In genomic region chr10:95388539-95388938, GRCh38 we compare ENCODE assay signal across 9 cellular contexts.
DNase-seq lines count a peak whose midpoint lies in the region; ATAC-seq and TF ChIP-seq lines count a peak whose summit lies in the region.
"Had no signal": no experiment of that assay in that cellular context is flagged by ENCODE, and none has a peak within 500 bp of the region (broad histone marks: within the 10 kb centered on the region; RNA-seq: fewer than 3 reads in every experiment).

No MANE protein-coding gene starts in this region.

- H3K27ac ChIP-seq in prostate gland = peak overlapping the region in 1 of 2 donors; percentile 24

- 14% methylated on average over 1 of the region's 1 CpG for WGBS in prostate gland

- H3K4me1 Mint-ChIP-seq in natural killer cell = no peaks in the 10 kb centered on the region

- DNase-seq in DMS53 treated with DMSO at 0.1 percent for 48 hours (lab: John Stamatoyannopoulos, UW; ENCODE audit: unreplicated experiment) = peak; percentile 81
- peak; percentile 1 for DNase-seq in NCI-H774 (lab: John Stamatoyannopoulos, UW)
- DNase-seq in prostate gland (ENCODE audit: low spot score) = peak; percentile 65
- DNase-seq in natural killer cell = no peak
- DNase-seq: KBM-7 had no signal

- peaks cover 5% of the 10 kb centered on the region for H3K4me1 ChIP-seq in prostate gland (replicated peaks)

- no peak overlapping the region for H3K27ac Mint-ChIP-seq in natural killer cell

- no peak for TF ChIP-seq POLR2A in prostate gland (IDR thresholded peaks at IDR 0.05)

- no peaks in the 10 kb centered on the region for H3K9me3 ChIP-seq in prostate gland

- H3K27me3 ChIP-seq in prostate gland (replicated peaks; ENCODE audit: insufficient read depth) = no peaks in the 10 kb centered on the region

- no peaks in the 10 kb centered on the region for H3K9me3 Mint-ChIP-seq in natural killer cell

- no peak overlapping the region for H3K4me3 ChIP-seq in prostate gland

- no peaks in the 10 kb centered on the region for H3K36me3 Mint-ChIP-seq in natural killer cell

- TF ChIP-seq CTCF in prostate gland (IDR thresholded peaks at IDR 0.05) (no peak), natural killer cell (IDR thresholded peaks at IDR 0.05) (no peak)

- no peaks in the 10 kb centered on the region for H3K27me3 Mint-ChIP-seq in natural killer cell (ENCODE audit: low read depth in 2 of 2)

- no peak overlapping the region for H3K4me3 Mint-ChIP-seq in natural killer cell

- no peaks in the 10 kb centered on the region for H3K36me3 ChIP-seq in prostate gland

- intact Hi-C loops in prostate gland (cut with DNase I) (no loop called here), natural killer cell (cut with micrococcal nuclease) (no loop called here)

- ATAC-seq in esophagus mucosa = peak; percentile 51
- no peak for ATAC-seq in GM21526 (IDR thresholded peaks at IDR 0.05; ENCODE audit: low FRiP score, unreplicated experiment)
- no peak for ATAC-seq in GM19397 (IDR thresholded peaks at IDR 0.05; ENCODE audit: unreplicated experiment)
- no peak for ATAC-seq in natural killer cell
- ATAC-seq in GM21423 (IDR thresholded peaks at IDR 0.05; ENCODE audit: unreplicated experiment) = no peak
